In genomic region chr7:51045319-51046102, GRCh38 we compare ENCODE assay signal across 13 cellular contexts.
DNase-seq lines count a peak whose midpoint lies in the region; ATAC-seq and TF ChIP-seq lines count a peak whose summit lies in the region.
"Had no signal": no experiment of that assay in that cellular context is flagged by ENCODE, and none has a peak within 500 bp of the region (broad histone marks: within the 10 kb centered on the region; RNA-seq: fewer than 3 reads in every experiment).

No MANE protein-coding gene starts in this region.

- DNase-seq in ELR (ENCODE audit: low read depth) (peak; percentile 70), Panc1 (ENCODE audit: low read depth, low spot score) (peak; percentile 83), psoas muscle (no peak), activated gamma-delta T cell (lab: John Stamatoyannopoulos, UW) (no peak), T-helper 1 cell (no peak)
- DNase-seq: activated CD8-positive, alpha-beta memory T cell treated with anti-CD3 and anti-CD28 coated beads, Interleukin-2, amount 50 U/mL, for 48 hours; cerebellar nuclear complex; GOT3; naive B cell had no signal

- H3K27ac ChIP-seq in Panc1 (ENCODE audit: low read length) (no peak overlapping the region), psoas muscle (no peak overlapping the region)
- H3K27ac ChIP-seq: thoracic aorta had no signal

- H3K9me3 ChIP-seq in Panc1 (ENCODE audit: control insufficient read depth, insufficient read depth, low read depth, low read length) (no peaks in the 10 kb centered on the region), psoas muscle (no peaks in the 10 kb centered on the region)
- H3K9me3 ChIP-seq: thoracic aorta had no signal

- in situ Hi-C loops in Panc1 (cut with HindIII; ENCODE audit: low pct_unique_long_range_greater_than_20kb, low sequenced_read_pairs), result no loop called here

- no peak overlapping the region for H3K4me3 ChIP-seq in Panc1 (ENCODE audit: low read depth in 2 of 2, low read length in 2 of 2)
- no peak overlapping the region for H3K4me3 ChIP-seq in psoas muscle
- H3K4me3 ChIP-seq: thoracic aorta had no signal

- H3K4me1 ChIP-seq in Panc1 (ENCODE audit: control insufficient read depth, insufficient read depth, low read length) (no peaks in the 10 kb centered on the region), psoas muscle (peaks cover 3% of the 10 kb centered on the region)

- H3K27me3 ChIP-seq in Panc1 (ENCODE audit: control insufficient read depth, insufficient read depth, low read length) (peaks cover 15% of the 10 kb centered on the region), psoas muscle (ENCODE audit: insufficient read depth in 3 of 3, low read length in 2 of 3) (no peaks in the 10 kb centered on the region)

- ATAC-seq in Panc1 (peak; percentile 80), esophagus mucosa (peak; percentile 83), psoas muscle (peak in 3 of 4 donors; percentile 41 to 74 (median 59)), HG03135 (IDR thresholded peaks at IDR 0.05; ENCODE audit: unreplicated experiment) (no peak), HG03571 (IDR thresholded peaks at IDR 0.05; ENCODE audit: unreplicated experiment) (no peak)

- no TSS peak for BruUV-seq in Panc1 (replicated peaks; lab: Mats Ljungman, UMichigan)

- H3K36me3 ChIP-seq in Panc1 (ENCODE audit: control insufficient read depth, insufficient read depth, low read length), result no peaks in the 10 kb centered on the region
- no peaks in the 10 kb centered on the region for H3K36me3 ChIP-seq in psoas muscle (ENCODE audit: insufficient read depth in 1 of 2, low read depth in 1 of 2)
- H3K36me3 ChIP-seq: thoracic aorta had no signal

- CTCF ChIA-PET in Panc1 (lab: Charles Lee), result no interaction called here

- 68 to 74% (median 69%) methylated on average over 14 of the region's 14 CpGs for WGBS in psoas muscle, 3 donors

- POLR2A ChIA-PET in Panc1 (lab: Charles Lee), result no interaction called here

- TF ChIP-seq CTCF in Panc1 (IDR thresholded peaks at IDR 0.05) (no peak), psoas muscle (IDR thresholded peaks at IDR 0.05) (no peak)

- intact Hi-C loops in Panc1 (cut with micrococcal nuclease; ENCODE audit: unreplicated experiment) (no loop called here), psoas muscle (cut with DNase I) (no loop called here)

Comparison
In these comparisons a context has a peak if more than half of its experiments do, and no peak if none do; other contexts are left out.
1. DNase-seq: peak in ELR (single experiment) and Panc1 (single experiment); none in psoas muscle (0 of 2), activated gamma-delta T cell (single experiment) and T-helper 1 cell (0 of 5).
2. ATAC-seq: peak in Panc1 (single experiment), esophagus mucosa (single experiment) and psoas muscle (3 of 4); none in HG03135 (single experiment) and HG03571 (single experiment).